Comparison of ENCODE assay signal across 1 cellular context in the genomic region with DNA sequence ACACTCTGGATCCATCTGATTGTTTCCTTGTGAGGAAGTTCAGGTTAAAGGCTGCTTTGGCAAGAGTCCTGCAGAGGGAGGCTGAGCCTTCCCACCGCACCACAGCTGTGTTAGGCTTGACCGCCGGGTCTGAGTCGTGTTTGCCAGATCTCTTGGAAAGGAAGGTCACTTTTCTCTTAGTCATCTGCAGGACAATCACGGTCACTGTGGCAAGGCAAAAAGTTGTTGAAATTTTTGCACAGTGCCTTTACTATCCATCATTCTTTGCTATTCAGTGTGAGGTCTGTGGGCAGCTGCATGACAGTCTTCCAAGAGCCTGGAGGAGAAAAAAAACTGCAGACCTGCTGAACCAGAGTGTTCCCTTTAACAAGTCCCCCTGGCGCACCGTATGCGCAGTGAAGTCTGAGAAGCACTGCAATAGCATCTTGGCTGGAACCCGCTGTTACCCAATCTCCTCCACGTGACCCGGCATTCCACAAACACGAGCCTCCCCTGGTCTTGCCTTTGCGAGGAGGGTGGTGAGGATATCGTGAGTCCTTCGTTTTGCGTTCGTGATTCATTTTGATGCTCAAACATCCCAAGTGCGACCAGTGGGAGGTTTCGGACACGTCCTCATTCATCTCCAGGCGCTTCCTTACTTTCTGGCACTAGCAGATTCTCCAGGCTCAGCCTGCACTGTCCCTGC.
TF ChIP-seq lines count a peak whose summit lies in the region.

No MANE protein-coding gene starts in this region.

TF ChIP-seq in SK-N-SH, 30 proteins besides CTCF, POLR2A, EP300 and RAD21 (continued from another document):
- TF ChIP-seq, protein P1, sequence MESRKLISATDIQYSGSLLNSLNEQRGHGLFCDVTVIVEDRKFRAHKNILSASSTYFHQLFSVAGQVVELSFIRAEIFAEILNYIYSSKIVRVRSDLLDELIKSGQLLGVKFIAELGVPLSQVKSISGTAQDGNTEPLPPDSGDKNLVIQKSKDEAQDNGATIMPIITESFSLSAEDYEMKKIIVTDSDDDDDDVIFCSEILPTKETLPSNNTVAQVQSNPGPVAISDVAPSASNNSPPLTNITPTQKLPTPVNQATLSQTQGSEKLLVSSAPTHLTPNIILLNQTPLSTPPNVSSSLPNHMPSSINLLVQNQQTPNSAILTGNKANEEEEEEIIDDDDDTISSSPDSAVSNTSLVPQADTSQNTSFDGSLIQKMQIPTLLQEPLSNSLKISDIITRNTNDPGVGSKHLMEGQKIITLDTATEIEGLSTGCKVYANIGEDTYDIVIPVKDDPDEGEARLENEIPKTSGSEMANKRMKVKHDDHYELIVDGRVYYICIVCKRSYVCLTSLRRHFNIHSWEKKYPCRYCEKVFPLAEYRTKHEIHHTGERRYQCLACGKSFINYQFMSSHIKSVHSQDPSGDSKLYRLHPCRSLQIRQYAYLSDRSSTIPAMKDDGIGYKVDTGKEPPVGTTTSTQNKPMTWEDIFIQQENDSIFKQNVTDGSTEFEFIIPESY (IDR thresholded peaks at IDR 0.05; ENCODE audit: borderline replicate concordance, low read depth), result no peak
- TF ChIP-seq ELF1 (IDR thresholded peaks at IDR 0.05), result no peak
